In the genomic region with DNA sequence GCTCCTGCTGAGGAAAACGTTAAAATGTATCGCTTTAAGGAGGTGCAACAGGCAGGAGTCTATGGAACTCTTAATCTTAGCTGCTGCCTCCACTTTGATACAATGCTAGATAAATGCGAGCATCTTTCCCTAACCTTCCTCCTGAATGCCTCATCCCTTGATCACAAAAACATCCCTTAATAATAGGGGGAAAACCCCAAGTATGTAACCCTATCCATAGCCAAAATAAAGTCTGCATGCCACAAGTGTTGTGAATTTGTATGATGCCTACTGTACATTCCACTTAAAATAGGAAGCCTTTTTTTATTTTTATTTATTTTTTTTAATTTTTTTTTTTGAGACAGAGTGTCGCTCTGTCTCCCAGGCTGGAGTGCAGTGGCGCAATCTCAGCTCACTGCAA, we compare ENCODE assay signal across 1 cellular context.
TF ChIP-seq lines count a peak whose summit lies in the region.

No MANE protein-coding gene starts in this region.

TF ChIP-seq in A549, 52 proteins besides CTCF, POLR2A, EP300 and RAD21 (continued from another document):
- TF ChIP-seq RFX5 (IDR thresholded peaks at IDR 0.05) (no peak), NFE2L2 (conservative IDR thresholded peaks at IDR 0.05; ENCODE audit: low read length) (no peak), GATA3 (IDR thresholded peaks at IDR 0.05; ENCODE audit: borderline replicate concordance) (no peak), ELK1 (IDR thresholded peaks at IDR 0.05; ENCODE audit: low read depth, low read length) (no peak), ZFP36 (IDR thresholded peaks at IDR 0.05; ENCODE audit: borderline replicate concordance, partially characterized antibody) (no peak), CEBPB (IDR thresholded peaks at IDR 0.05) (no peak), KDM5A (IDR thresholded peaks at IDR 0.05) (no peak), BCL3 (IDR thresholded peaks at IDR 0.05) (no peak), JUN (IDR thresholded peaks at IDR 0.05) (no peak), RCOR1 (IDR thresholded peaks at IDR 0.05; ENCODE audit: low read depth, low read length) (no peak), ESRRA (IDR thresholded peaks at IDR 0.05; ENCODE audit: borderline replicate concordance, low read length) (no peak), ZNF302 (CRISPR knock-in tag; IDR thresholded peaks at IDR 0.05) (no peak)
